ENCODE assay signal across 8 cellular contexts in genomic region chr3:58874795-58875194, GRCh38.
DNase-seq lines count a peak whose midpoint lies in the region; ATAC-seq lines count a peak whose summit lies in the region.

No MANE protein-coding gene starts in this region.

- no peaks in the 10 kb centered on the region for H3K27me3 Mint-ChIP-seq in activated CD4-positive, alpha-beta memory T cell treated with anti-CD3 and anti-CD28 coated beads, Interleukin-2, amount 10 ng/mL, durations not matched to agents 7 days and 5 days

- DNase-seq in AG08396 (ENCODE audit: low spot score): peak; percentile 18
- DNase-seq in activated CD4-positive, alpha-beta memory T cell treated with anti-CD3 and anti-CD28 coated beads, Interleukin-2, amount 10 ng/mL, durations not matched to agents 7 days and 5 days: peak; percentile 24
- no peak for DNase-seq in NCI-H526 treated with DMSO at 0.1 percent for 48 hours (lab: John Stamatoyannopoulos, UW)
- no peak for DNase-seq in NCI-H1930 (lab: John Stamatoyannopoulos, UW)
- no peak for DNase-seq in NCI-H1092 (lab: John Stamatoyannopoulos, UW)
- DNase-seq in NCI-H2227 (lab: John Stamatoyannopoulos, UW; ENCODE audit: unreplicated experiment): no peak

- peaks cover 23% of the 10 kb centered on the region for H3K4me1 Mint-ChIP-seq in activated CD4-positive, alpha-beta memory T cell treated with anti-CD3 and anti-CD28 coated beads, Interleukin-2, amount 10 ng/mL, durations not matched to agents 7 days and 5 days

- ATAC-seq in GM19035 (IDR thresholded peaks at IDR 0.05; ENCODE audit: unreplicated experiment): peak; percentile 80
- ATAC-seq in HG03066 (IDR thresholded peaks at IDR 0.05; ENCODE audit: low read depth, unreplicated experiment): peak; percentile 66

- H3K9me3 Mint-ChIP-seq in activated CD4-positive, alpha-beta memory T cell treated with anti-CD3 and anti-CD28 coated beads, Interleukin-2, amount 10 ng/mL, durations not matched to agents 7 days and 5 days: no peaks in the 10 kb centered on the region

- H3K4me3 Mint-ChIP-seq in activated CD4-positive, alpha-beta memory T cell treated with anti-CD3 and anti-CD28 coated beads, Interleukin-2, amount 10 ng/mL, durations not matched to agents 7 days and 5 days: no peak overlapping the region

- POLR2A ChIA-PET in activated CD4-positive, alpha-beta memory T cell treated with anti-CD3 and anti-CD28 coated beads, Interleukin-2, amount 10 ng/mL, durations not matched to agents 7 days and 5 days (lab: Charles Lee): no interaction called here

- H3K27ac Mint-ChIP-seq in activated CD4-positive, alpha-beta memory T cell treated with anti-CD3 and anti-CD28 coated beads, Interleukin-2, amount 10 ng/mL, durations not matched to agents 7 days and 5 days: peak overlapping the region; percentile 66

- H3K36me3 Mint-ChIP-seq in activated CD4-positive, alpha-beta memory T cell treated with anti-CD3 and anti-CD28 coated beads, Interleukin-2, amount 10 ng/mL, durations not matched to agents 7 days and 5 days (ENCODE audit: low read depth): no peaks in the 10 kb centered on the region

- CTCF ChIA-PET in activated CD4-positive, alpha-beta memory T cell treated with anti-CD3 and anti-CD28 coated beads, Interleukin-2, amount 10 ng/mL, durations not matched to agents 7 days and 5 days (lab: Charles Lee): no interaction called here

Comparison
In these comparisons a context has a peak if more than half of its experiments do, and no peak if none do; other contexts are left out.
1. DNase-seq: peak in AG08396 (single experiment) and activated CD4-positive, alpha-beta memory T cell treated with anti-CD3 and anti-CD28 coated beads, Interleukin-2, amount 10 ng/mL, durations not matched to agents 7 days and 5 days (single experiment); none in NCI-H526 treated with DMSO at 0.1 percent for 48 hours (single experiment), NCI-H1930 (0 of 2), NCI-H1092 (single experiment) and NCI-H2227 (single experiment).